In the genomic region with DNA sequence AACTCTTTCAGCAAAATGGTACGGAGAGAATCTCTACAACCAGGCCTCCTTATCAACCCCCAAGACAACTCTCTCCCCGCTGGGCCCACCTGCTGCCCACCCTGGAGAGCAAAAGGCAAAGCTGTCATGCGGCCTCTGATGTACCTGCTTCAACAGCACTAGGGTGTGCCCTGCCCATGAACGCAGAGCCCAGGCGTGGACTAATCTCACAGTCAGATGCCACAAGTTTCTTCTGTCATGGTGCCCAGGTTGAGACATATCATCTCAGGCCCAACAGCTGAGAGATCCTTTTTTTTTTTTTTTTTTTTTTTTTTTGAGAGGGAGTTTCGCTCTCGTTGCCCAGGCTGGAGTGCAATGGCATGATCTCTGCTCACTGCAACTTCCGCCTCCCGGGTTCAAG, we compare ENCODE assay signal across 6 cellular contexts.
"Had no signal": no experiment of that assay in that cellular context is flagged by ENCODE, and none has a peak within 500 bp of the region (broad histone marks: within the 10 kb centered on the region; RNA-seq: fewer than 3 reads in every experiment).

No MANE protein-coding gene starts in this region.

- H3K9me3 Mint-ChIP-seq: GM23338, H9, IgD-negative memory B cell had no signal

- H3K36me3 Mint-ChIP-seq: IgD-negative memory B cell had no signal

- H3K27ac Mint-ChIP-seq: GM23338 had no signal

- H2AFZ ChIP-seq: GM23338 had no signal

- DNase-seq: H9, HCEC 1CT had no signal

- FAIRE-seq: H1, H54 had no signal

- H3K4me1 Mint-ChIP-seq: GM23338, H9, IgD-negative memory B cell had no signal

- H3K4me3 Mint-ChIP-seq: GM23338, H9, IgD-negative memory B cell had no signal

- ATAC-seq: GM23338 had no signal

- H3K4me2 ChIP-seq: GM23338 had no signal

- H3K4me3 ChIP-seq: GM23338 had no signal
